ENCODE assay signal across 16 cellular contexts in genomic region chr20:33789858-33790182, GRCh38. TPM values are rescaled to one million over a fixed set of nuclear protein-coding genes. Genes with fewer than 3 reads are reported as not detected.
DNase-seq lines count a peak whose midpoint lies in the region; ATAC-seq and TF ChIP-seq lines count a peak whose summit lies in the region.
"Had no signal": no experiment of that assay in that cellular context is flagged by ENCODE, and none has a peak within 500 bp of the region (broad histone marks: within the 10 kb centered on the region; RNA-seq: fewer than 3 reads in every experiment).

No MANE protein-coding gene starts in this region.

- H3K9me3 ChIP-seq in colonic mucosa (no peaks in the 10 kb centered on the region), mucosa of stomach (ENCODE audit: control insufficient read depth, low read length) (no peaks in the 10 kb centered on the region), thyroid gland (no peaks in the 10 kb centered on the region)
- H3K9me3 ChIP-seq: SJSA1 had no signal

- H3K4me1 ChIP-seq in colonic mucosa (peaks cover 5% of the 10 kb centered on the region), mucosa of stomach (ENCODE audit: control insufficient read depth, insufficient read depth, low read length) (peaks cover 49% of the 10 kb centered on the region), thyroid gland (peaks cover 17 to 22% of the 10 kb centered on the region in 2 donors)

- no peak overlapping the region for H3K4me3 Mint-ChIP-seq in activated CD4-positive, alpha-beta T cell treated with anti-CD3 and anti-CD28 coated beads, Interleukin-2, amount 10 ng/mL, durations not matched to agents 7 days and 5 days
- H3K4me3 Mint-ChIP-seq in naive thymus-derived CD8-positive, alpha-beta T cell: no peak overlapping the region
- H3K4me3 Mint-ChIP-seq: CD4-positive, CD25-positive, alpha-beta regulatory T cell; H9 had no signal

- ATAC-seq in GM19467 (IDR thresholded peaks at IDR 0.05; ENCODE audit: unreplicated experiment) (no peak), HG03175 (IDR thresholded peaks at IDR 0.05; ENCODE audit: unreplicated experiment) (no peak)
- ATAC-seq in naive thymus-derived CD8-positive, alpha-beta T cell: no peak
- ATAC-seq: stimulated activated naive CD8-positive, alpha-beta T cell treated with anti-CD3 and anti-CD28 coated beads, Interleukin-15, Interleukin-2, amounts not matched to agents 100 U/mL and 50 U/mL, for 24 hours had no signal

- POLR2A ChIA-PET in activated CD4-positive, alpha-beta T cell treated with anti-CD3 and anti-CD28 coated beads, Interleukin-2, amount 10 ng/mL, durations not matched to agents 7 days and 5 days (lab: Charles Lee): no interaction called here
- POLR2A ChIA-PET in naive thymus-derived CD8-positive, alpha-beta T cell (lab: Charles Lee): interaction anchor here (0.6 kb wide), 1 partner anchor 254 kb away, joined by 3 read pairs; no protein-coding TSS in a partner anchor

- no peak overlapping the region for H3K4me3 ChIP-seq in colonic mucosa
- no peak overlapping the region for H3K4me3 ChIP-seq in mucosa of stomach (ENCODE audit: low read length)
- H3K4me3 ChIP-seq in thyroid gland (replicated peaks in 1 of 3): no peak overlapping the region
- H3K4me3 ChIP-seq: SJSA1 had no signal

- peaks cover 3% of the 10 kb centered on the region for H3K36me3 Mint-ChIP-seq in activated CD4-positive, alpha-beta T cell treated with anti-CD3 and anti-CD28 coated beads, Interleukin-2, amount 10 ng/mL, durations not matched to agents 7 days and 5 days (ENCODE audit: low read depth)
- H3K36me3 Mint-ChIP-seq in naive thymus-derived CD8-positive, alpha-beta T cell: peaks cover 0 to 10% (median 2%) of the 10 kb centered on the region in 3 donors

- peak overlapping the region; percentile 71 for H3K27ac Mint-ChIP-seq in activated CD4-positive, alpha-beta T cell treated with anti-CD3 and anti-CD28 coated beads, Interleukin-2, amount 10 ng/mL, durations not matched to agents 7 days and 5 days
- no peak overlapping the region for H3K27ac Mint-ChIP-seq in naive thymus-derived CD8-positive, alpha-beta T cell

- CTCF ChIA-PET in activated CD4-positive, alpha-beta T cell treated with anti-CD3 and anti-CD28 coated beads, Interleukin-2, amount 10 ng/mL, durations not matched to agents 7 days and 5 days (lab: Charles Lee): interaction anchor here (1.3 kb wide), 1 partner anchor 15 kb away, joined by 3 read pairs; no protein-coding TSS in a partner anchor

- H3K9me3 Mint-ChIP-seq in activated CD4-positive, alpha-beta T cell treated with anti-CD3 and anti-CD28 coated beads, Interleukin-2, amount 10 ng/mL, durations not matched to agents 7 days and 5 days: no peaks in the 10 kb centered on the region
- H3K9me3 Mint-ChIP-seq in naive thymus-derived CD8-positive, alpha-beta T cell: no peaks in the 10 kb centered on the region
- H3K9me3 Mint-ChIP-seq: CD4-positive, CD25-positive, alpha-beta regulatory T cell; H9; IgD-negative memory B cell had no signal

- H3K27me3 Mint-ChIP-seq in activated CD4-positive, alpha-beta T cell treated with anti-CD3 and anti-CD28 coated beads, Interleukin-2, amount 10 ng/mL, durations not matched to agents 7 days and 5 days: no peaks in the 10 kb centered on the region
- H3K27me3 Mint-ChIP-seq in naive thymus-derived CD8-positive, alpha-beta T cell: no peaks in the 10 kb centered on the region
- H3K27me3 Mint-ChIP-seq: CD4-positive, CD25-positive, alpha-beta regulatory T cell; IgD-negative memory B cell had no signal

- no peaks in the 10 kb centered on the region for H3K36me3 ChIP-seq in colonic mucosa
- H3K36me3 ChIP-seq in mucosa of stomach (ENCODE audit: control insufficient read depth, insufficient read depth, low read length): no peaks in the 10 kb centered on the region
- no peaks in the 10 kb centered on the region for H3K36me3 ChIP-seq in thyroid gland
- H3K36me3 ChIP-seq: SJSA1 had no signal

- intact Hi-C loops in colonic mucosa (cut with DNase I): loop anchor here (5.0 to 10.0 kb wide), 2 partner anchors 58 to 115 kb away; partner anchors contain the start of gene ZNF341
- intact Hi-C loops in thyroid gland (cut with DNase I): no loop called here

- H3K27me3 ChIP-seq in colonic mucosa (no peaks in the 10 kb centered on the region), mucosa of stomach (ENCODE audit: control insufficient read depth, insufficient read depth, low read length) (no peaks in the 10 kb centered on the region), thyroid gland (no peaks in the 10 kb centered on the region)
- H3K27me3 ChIP-seq: SJSA1 had no signal

- WGBS in thyroid gland, 2 donors: 40 to 41% methylated on average over 5 of the region's 5 CpGs

- H3K9ac ChIP-seq in colonic mucosa (ENCODE audit: low read depth in 2 of 2, low read length in 2 of 2) (peak overlapping the region in 1 of 2 donors; percentile 79), mucosa of stomach (ENCODE audit: low read length) (peak overlapping the region; percentile 57)

- peaks cover 50% of the 10 kb centered on the region for H3K4me1 Mint-ChIP-seq in activated CD4-positive, alpha-beta T cell treated with anti-CD3 and anti-CD28 coated beads, Interleukin-2, amount 10 ng/mL, durations not matched to agents 7 days and 5 days
- peaks cover 5 to 21% (median 9%) of the 10 kb centered on the region in 4 donors for H3K4me1 Mint-ChIP-seq in naive thymus-derived CD8-positive, alpha-beta T cell

- H3K27ac ChIP-seq in colonic mucosa (peak overlapping the region; percentile 84), thyroid gland (peak overlapping the region; percentile 75 to 86 (median 85))

- TF ChIP-seq CTCF in colonic mucosa (IDR thresholded peaks at IDR 0.05) (no peak), thyroid gland (IDR thresholded peaks at IDR 0.05) (no peak)

- no peak for DNase-seq in activated CD4-positive, alpha-beta T cell treated with anti-CD3 and anti-CD28 coated beads, Interleukin-2, amount 10 ng/mL, durations not matched to agents 7 days and 5 days
- DNase-seq in activated CD4-positive, alpha-beta T cell treated with anti-CD3 and anti-CD28 coated beads for 1 hour: no peak
- DNase-seq in colonic mucosa (no peak), thyroid gland (no peak)
- no peak for DNase-seq in naive thymus-derived CD8-positive, alpha-beta T cell
- DNase-seq: activated CD4-positive, alpha-beta T cell treated with anti-CD3 and anti-CD28 coated beads, Interleukin-2, amount 50 U/mL, for 48 hours; CD4-positive, CD25-positive, alpha-beta regulatory T cell; H9; hypothalamus; NCI-H1092 treated with DMSO at 0.1 percent for 48 hours; stimulated activated naive CD8-positive, alpha-beta T cell treated with anti-CD3 and anti-CD28 coated beads, Interleukin-15, Interleukin-2, amounts not matched to agents 100 U/mL and 50 U/mL, for 24 hours had no signal

- no peak for TF ChIP-seq POLR2A in thyroid gland (IDR thresholded peaks at IDR 0.05)

RNA-seq across cellular contexts. Expression of gene CHMP4B, which starts 21.3 kb away (rescaled TPM):
- 100 to 1,000 TPM; 105 to 108 TPM for total RNA-seq in activated CD4-positive, alpha-beta T cell treated with anti-CD3 and anti-CD28 coated beads, Interleukin-2, amount 10 ng/mL, durations not matched to agents 7 days and 5 days
- total RNA-seq in colonic mucosa: 100 to 1,000 TPM; 165 to 227 TPM
- total RNA-seq in thyroid gland: 10 to 100 TPM; 70.3 to 93.5 (median 85.7) TPM
- total RNA-seq in naive thymus-derived CD8-positive, alpha-beta T cell: 10 to 100 TPM; 57.5 to 59.5 TPM
- polyA plus RNA-seq in naive thymus-derived CD8-positive, alpha-beta T cell: 1 to 10 TPM; 4.0 to 5.0 (median 4.8) TPM

RNA-seq across cellular contexts. Expression of gene ZNF341, which starts 58.0 kb away (rescaled TPM):
- total RNA-seq in activated CD4-positive, alpha-beta T cell treated with anti-CD3 and anti-CD28 coated beads, Interleukin-2, amount 10 ng/mL, durations not matched to agents 7 days and 5 days: 1 to 10 TPM; 5.5 to 5.8 TPM
- total RNA-seq in colonic mucosa (1 to 10 TPM; 2.7 to 6.1 TPM), thyroid gland (1 to 10 TPM; 1.1 to 3.5 (median 2.8) TPM)
- total RNA-seq in naive thymus-derived CD8-positive, alpha-beta T cell: 1 to 10 TPM; 5.2 to 6.8 TPM
- polyA plus RNA-seq in naive thymus-derived CD8-positive, alpha-beta T cell: 1 to 10 TPM in 2 of 3 donors, under 1 TPM in 1; 0.75 to 3.8 (median 1.0) TPM
